In the genomic region with DNA sequence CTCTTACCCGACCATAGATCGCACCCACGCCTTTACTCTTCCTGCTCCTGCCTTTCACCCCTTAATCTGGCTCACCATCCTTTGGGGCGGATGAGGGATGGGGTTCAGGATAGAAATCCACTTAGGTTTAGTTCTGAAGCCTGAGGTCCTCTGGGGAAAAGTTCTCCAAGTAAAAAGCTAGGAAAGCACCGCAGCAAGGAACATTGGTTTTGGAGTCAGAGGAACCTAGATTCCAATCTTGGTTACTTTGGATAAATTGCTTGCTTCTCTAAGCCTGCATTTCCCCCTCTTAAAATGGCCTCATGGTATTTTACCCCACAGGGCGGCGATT, we compare ENCODE assay signal across 8 cellular contexts. TPM values are rescaled to one million over a fixed set of nuclear protein-coding genes. Genes with fewer than 3 reads are reported as not detected.
A peak's percentile ranks its signal among the peaks of the same experiment; 100 is the strongest.
DNase-seq lines count a peak whose midpoint lies in the region; ATAC-seq and TF ChIP-seq lines count a peak whose summit lies in the region.

No MANE protein-coding gene starts in this region.

- no peaks in the 10 kb centered on the region for H3K36me3 ChIP-seq in iPS-20b (ENCODE audit: insufficient read depth, low read depth, low read length)
- H3K36me3 ChIP-seq in suprapubic skin = no peaks in the 10 kb centered on the region

- no peak for TF ChIP-seq POLR2A in suprapubic skin (IDR thresholded peaks at IDR 0.05)

- no peak for TF ChIP-seq CTCF in suprapubic skin (IDR thresholded peaks at IDR 0.05)

- H3K27ac Mint-ChIP-seq in activated CD4-positive, alpha-beta T cell treated with anti-CD3 and anti-CD28 coated beads, Interleukin-2, amount 10 ng/mL, durations not matched to agents 24 days and 14 days = peak overlapping the region; percentile 27
- H3K27ac Mint-ChIP-seq in activated T-helper 1 cell treated with anti-CD3 and anti-CD28 coated beads, Interleukin-12 subunit alpha, Interleukin-12 subunit beta, Interleukin-2, Interleukin-4 antibody, amounts not matched to agents 30 ng/mL and 10 ng/mL and 1 ng/mL, durations not matched to agents 14 hours and 24 hours and 36 hours = no peak overlapping the region

- H3K27me3 Mint-ChIP-seq in activated CD4-positive, alpha-beta T cell treated with anti-CD3 and anti-CD28 coated beads, Interleukin-2, amount 10 ng/mL, durations not matched to agents 24 days and 14 days = peaks cover 66% of the 10 kb centered on the region
- peaks cover 65% of the 10 kb centered on the region for H3K27me3 Mint-ChIP-seq in activated T-helper 1 cell treated with anti-CD3 and anti-CD28 coated beads, Interleukin-12 subunit alpha, Interleukin-12 subunit beta, Interleukin-2, Interleukin-4 antibody, amounts not matched to agents 30 ng/mL and 10 ng/mL and 1 ng/mL, durations not matched to agents 14 hours and 24 hours and 36 hours (ENCODE audit: insufficient read depth)

- H3K9me3 ChIP-seq in iPS-20b (ENCODE audit: insufficient read depth, low read depth, low read length) (no peaks in the 10 kb centered on the region), suprapubic skin (no peaks in the 10 kb centered on the region)

- ATAC-seq in HG03354 (IDR thresholded peaks at IDR 0.05; ENCODE audit: poor library complexity, severe bottlenecking, unreplicated experiment) (no peak), GM21423 (IDR thresholded peaks at IDR 0.05; ENCODE audit: unreplicated experiment) (no peak)

- H3K9ac ChIP-seq in iPS-20b (ENCODE audit: low read depth, low read length) = peak overlapping the region; percentile 33; the same call in 1 of the 2 replicates

- 41% methylated on average over 7 of the region's 7 CpGs for WGBS in suprapubic skin

- H3K4me3 ChIP-seq in iPS-20b (ENCODE audit: low read length) (peak overlapping the region; percentile 79), suprapubic skin (peak overlapping the region; percentile 96)

- no peaks in the 10 kb centered on the region for H3K36me3 Mint-ChIP-seq in activated CD4-positive, alpha-beta T cell treated with anti-CD3 and anti-CD28 coated beads, Interleukin-2, amount 10 ng/mL, durations not matched to agents 24 days and 14 days (ENCODE audit: low read depth)
- no peaks in the 10 kb centered on the region for H3K36me3 Mint-ChIP-seq in activated T-helper 1 cell treated with anti-CD3 and anti-CD28 coated beads, Interleukin-12 subunit alpha, Interleukin-12 subunit beta, Interleukin-2, Interleukin-4 antibody, amounts not matched to agents 30 ng/mL and 10 ng/mL and 1 ng/mL, durations not matched to agents 14 hours and 24 hours and 36 hours (ENCODE audit: low read depth)

- peaks cover 17% of the 10 kb centered on the region for H3K4me1 Mint-ChIP-seq in activated CD4-positive, alpha-beta T cell treated with anti-CD3 and anti-CD28 coated beads, Interleukin-2, amount 10 ng/mL, durations not matched to agents 24 days and 14 days
- H3K4me1 Mint-ChIP-seq in activated T-helper 1 cell treated with anti-CD3 and anti-CD28 coated beads, Interleukin-12 subunit alpha, Interleukin-12 subunit beta, Interleukin-2, Interleukin-4 antibody, amounts not matched to agents 30 ng/mL and 10 ng/mL and 1 ng/mL, durations not matched to agents 14 hours and 24 hours and 36 hours (ENCODE audit: low read depth) = peaks cover 16% of the 10 kb centered on the region

- H3K9me3 Mint-ChIP-seq in activated CD4-positive, alpha-beta T cell treated with anti-CD3 and anti-CD28 coated beads, Interleukin-2, amount 10 ng/mL, durations not matched to agents 24 days and 14 days = no peaks in the 10 kb centered on the region
- no peaks in the 10 kb centered on the region for H3K9me3 Mint-ChIP-seq in activated T-helper 1 cell treated with anti-CD3 and anti-CD28 coated beads, Interleukin-12 subunit alpha, Interleukin-12 subunit beta, Interleukin-2, Interleukin-4 antibody, amounts not matched to agents 30 ng/mL and 10 ng/mL and 1 ng/mL, durations not matched to agents 14 hours and 24 hours and 36 hours

- intact Hi-C loops in activated CD4-positive, alpha-beta T cell treated with anti-CD3 and anti-CD28 coated beads, Interleukin-2, amount 10 ng/mL, durations not matched to agents 24 days and 14 days (cut with micrococcal nuclease) = no loop called here
- intact Hi-C loops in activated T-helper 1 cell treated with anti-CD3 and anti-CD28 coated beads, Interleukin-12 subunit alpha, Interleukin-12 subunit beta, Interleukin-2, Interleukin-4 antibody, amounts not matched to agents 30 ng/mL and 10 ng/mL and 1 ng/mL, durations not matched to agents 14 hours and 24 hours and 36 hours (cut with micrococcal nuclease) = loop anchor here (2.0 kb wide), 2 partner anchors 116 to 142 kb away; partner anchors contain the start of gene ZNF436

- H3K4me1 ChIP-seq in iPS-20b (ENCODE audit: insufficient read depth, low read length) (peaks cover 14% of the 10 kb centered on the region; the same call in 1 of the 2 replicates), suprapubic skin (peaks cover 35% of the 10 kb centered on the region)

- DNase-seq in activated CD4-positive, alpha-beta T cell treated with anti-CD3 and anti-CD28 coated beads, Interleukin-2, amount 10 ng/mL, durations not matched to agents 24 days and 14 days = no peak
- no peak for DNase-seq in activated CD4-positive, alpha-beta T cell treated with anti-CD3 and anti-CD28 coated beads for 48 hours
- no peak for DNase-seq in activated T-helper 1 cell treated with anti-CD3 and anti-CD28 coated beads, Interleukin-12 subunit alpha, Interleukin-12 subunit beta, Interleukin-2, Interleukin-4 antibody, amounts not matched to agents 30 ng/mL and 10 ng/mL and 1 ng/mL, durations not matched to agents 14 hours and 24 hours and 36 hours (ENCODE audit: low spot score)
- no peak for DNase-seq in suprapubic skin (ENCODE audit: low spot score in 2 of 2)
- no peak for DNase-seq in 8988T

- peak overlapping the region; percentile 89 for H3K4me3 Mint-ChIP-seq in activated CD4-positive, alpha-beta T cell treated with anti-CD3 and anti-CD28 coated beads, Interleukin-2, amount 10 ng/mL, durations not matched to agents 24 days and 14 days
- peak overlapping the region; percentile 87 for H3K4me3 Mint-ChIP-seq in activated T-helper 1 cell treated with anti-CD3 and anti-CD28 coated beads, Interleukin-12 subunit alpha, Interleukin-12 subunit beta, Interleukin-2, Interleukin-4 antibody, amounts not matched to agents 30 ng/mL and 10 ng/mL and 1 ng/mL, durations not matched to agents 14 hours and 24 hours and 36 hours

- H3K27ac ChIP-seq in iPS-20b (ENCODE audit: low read length) (no peak overlapping the region), suprapubic skin (no peak overlapping the region)

- TF ChIP-seq EP300 in suprapubic skin (IDR thresholded peaks at IDR 0.05) = peak; percentile 34

- H3K27me3 ChIP-seq in iPS-20b (ENCODE audit: insufficient read depth, low read length) (peaks cover 29% of the 10 kb centered on the region), suprapubic skin (no peaks in the 10 kb centered on the region)

RNA-seq across cellular contexts. Expression of gene ASAP3, which starts 1.0 kb away (rescaled TPM):
- total RNA-seq in activated CD4-positive, alpha-beta T cell treated with anti-CD3 and anti-CD28 coated beads, Interleukin-2, amount 10 ng/mL, durations not matched to agents 24 days and 14 days = 0.40 and 0.63 TPM in 2 replicates
- not detected in 2 replicates for total RNA-seq in activated T-helper 1 cell treated with anti-CD3 and anti-CD28 coated beads, Interleukin-12 subunit alpha, Interleukin-12 subunit beta, Interleukin-2, Interleukin-4 antibody, amounts not matched to agents 30 ng/mL and 10 ng/mL and 1 ng/mL, durations not matched to agents 14 hours and 24 hours and 36 hours
- total RNA-seq in suprapubic skin = 100 to 1,000 TPM in 2 of 4 donors, 10 to 100 TPM in 2; 68.7 to 130 (median 88.5) TPM

RNA-seq across cellular contexts. Expression of gene E2F2, which starts 46.1 kb away (rescaled TPM):
- total RNA-seq in activated CD4-positive, alpha-beta T cell treated with anti-CD3 and anti-CD28 coated beads, Interleukin-2, amount 10 ng/mL, durations not matched to agents 24 days and 14 days = 30.4 and 33.7 TPM in 2 replicates
- total RNA-seq in activated T-helper 1 cell treated with anti-CD3 and anti-CD28 coated beads, Interleukin-12 subunit alpha, Interleukin-12 subunit beta, Interleukin-2, Interleukin-4 antibody, amounts not matched to agents 30 ng/mL and 10 ng/mL and 1 ng/mL, durations not matched to agents 14 hours and 24 hours and 36 hours = 32.0 and 33.5 TPM in 2 replicates
- 10 to 100 TPM in 2 of 4 donors, 1 to 10 TPM in 2; 4.5 to 12.9 (median 8.4) TPM for total RNA-seq in suprapubic skin

Comparison
In these comparisons a context has a peak if more than half of its experiments do, and no peak if none do; other contexts are left out.
1. RNA of gene ASAP3, which starts 1.0 kb away (total RNA-seq): 68.7 to 130 TPM in suprapubic skin; 0.40 to 0.63 TPM in activated CD4-positive, alpha-beta T cell treated with anti-CD3 and anti-CD28 coated beads, Interleukin-2, amount 10 ng/mL, durations not matched to agents 24 days and 14 days and not detected in activated T-helper 1 cell treated with anti-CD3 and anti-CD28 coated beads, Interleukin-12 subunit alpha, Interleukin-12 subunit beta, Interleukin-2, Interleukin-4 antibody, amounts not matched to agents 30 ng/mL and 10 ng/mL and 1 ng/mL, durations not matched to agents 14 hours and 24 hours and 36 hours; every median in the first group is over 10 times any median in the second.